ENCODE assay signal across 8 cellular contexts in the genomic region with DNA sequence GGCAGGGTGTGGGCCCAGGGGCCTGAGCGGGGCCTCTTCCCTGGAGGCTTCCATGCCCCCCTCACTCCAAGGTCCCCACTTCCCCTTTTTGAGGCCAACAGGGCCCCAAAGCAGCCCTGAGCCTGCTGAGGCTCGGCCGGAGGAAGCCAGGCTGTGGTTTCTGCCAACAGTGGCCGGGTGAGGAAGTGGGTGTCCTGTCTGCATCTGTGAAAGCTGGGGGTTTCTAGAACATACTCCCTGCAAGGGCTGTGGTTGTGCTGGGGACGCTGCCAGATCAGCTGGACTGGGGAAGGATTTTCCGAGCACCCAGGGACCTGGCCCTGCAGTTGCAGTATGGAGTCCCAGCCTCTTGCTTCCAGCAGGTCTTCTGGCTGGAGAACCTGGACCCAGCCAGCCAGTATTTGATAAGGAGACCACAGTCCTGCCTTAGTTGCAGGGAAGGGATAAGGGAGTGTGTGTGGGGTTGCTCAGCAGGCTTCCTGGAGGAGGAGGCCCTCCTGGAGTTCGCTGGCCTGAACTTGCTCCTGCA. TPM values are rescaled to one million over a fixed set of nuclear protein-coding genes. Genes with fewer than 3 reads are reported as not detected.
DNase-seq lines count a peak whose midpoint lies in the region; ATAC-seq and TF ChIP-seq lines count a peak whose summit lies in the region.

No MANE protein-coding gene starts in this region.

- no peak overlapping the region for H3K4me2 ChIP-seq in mesendoderm (ENCODE audit: low read length)

- H4K8ac ChIP-seq in mesendoderm (ENCODE audit: low read depth, low read length) = no peak overlapping the region

- TF ChIP-seq CTCF in ascending aorta (IDR thresholded peaks at IDR 0.05) = no peak

- no peaks in the 10 kb centered on the region for H3K79me1 ChIP-seq in mesendoderm (ENCODE audit: low read length)

- intact Hi-C loops in ascending aorta (cut with DNase I) = no loop called here

- H3K27ac ChIP-seq in ascending aorta (peak overlapping the region in 1 of 2 donors; percentile 37), mesendoderm (ENCODE audit: low read depth, low read length) (no peak overlapping the region)

- no peaks in the 10 kb centered on the region for H3K79me2 ChIP-seq in mesendoderm (ENCODE audit: control insufficient read depth, insufficient read depth, low read length)

- H3K4me1 ChIP-seq in ascending aorta (peaks cover 0 to 4% of the 10 kb centered on the region in 2 donors), mesendoderm (ENCODE audit: control insufficient read depth, low read depth, low read length) (no peaks in the 10 kb centered on the region)

- H3K56ac ChIP-seq in mesendoderm (ENCODE audit: low read length) = no peak overlapping the region

- H3K27me3 ChIP-seq in ascending aorta (no peaks in the 10 kb centered on the region), mesendoderm (ENCODE audit: insufficient read depth, low read length, poor library complexity) (no peaks in the 10 kb centered on the region)

- ATAC-seq in GM18858 (IDR thresholded peaks at IDR 0.05; ENCODE audit: unreplicated experiment) (peak; percentile 90), HG02943 (IDR thresholded peaks at IDR 0.05; ENCODE audit: low read depth, unreplicated experiment) (peak; percentile 87), SK-N-SH treated with all-trans-retinoic acid at 6 μM for 48 hours (no peak)

- H3K4ac ChIP-seq in mesendoderm (ENCODE audit: low read depth, low read length) = no peak overlapping the region

- no peak overlapping the region for H2BK15ac ChIP-seq in mesendoderm (replicated peaks; ENCODE audit: low read depth)

- H4K5ac ChIP-seq in mesendoderm (ENCODE audit: low read length) = no peak overlapping the region

- WGBS in mesendoderm (ENCODE audit: extremely low coverage, insufficient coverage, low lambda C conversion rate) = no CpG with 5 or more reads among the region's 7 CpGs

- H3K23ac ChIP-seq in mesendoderm (ENCODE audit: low read length) = peak overlapping the region; percentile 45

- no peak overlapping the region for H2AK5ac ChIP-seq in mesendoderm (ENCODE audit: low read length)

- H3K36me3 ChIP-seq in ascending aorta (no peaks in the 10 kb centered on the region), mesendoderm (ENCODE audit: control insufficient read depth, insufficient read depth, low read length) (no peaks in the 10 kb centered on the region)

- no peak overlapping the region for H3K18ac ChIP-seq in mesendoderm (ENCODE audit: low read length)

- H3K9me3 ChIP-seq in ascending aorta = no peaks in the 10 kb centered on the region

- no peak overlapping the region for H2BK120ac ChIP-seq in mesendoderm (ENCODE audit: low read depth, low read length)

- DNase-seq in SKM-1 (lab: John Stamatoyannopoulos, UW; ENCODE audit: unreplicated experiment) (peak; percentile 99), ascending aorta (ENCODE audit: low spot score in 2 of 2) (peak; percentile 61 to 84), mesendoderm (no peak), ureter (ENCODE audit: low spot score) (peak; percentile 73), DMS153 (lab: John Stamatoyannopoulos, UW) (no peak)

- H2BK5ac ChIP-seq in mesendoderm (ENCODE audit: low read length) = no peak overlapping the region

- no peak overlapping the region for H3K4me3 ChIP-seq in ascending aorta
- no peak overlapping the region for H3K4me3 ChIP-seq in mesendoderm (ENCODE audit: low read length)

- no peak overlapping the region for H3K9ac ChIP-seq in mesendoderm (ENCODE audit: low read length)

TF ChIP-seq in SK-N-SH treated with all-trans-retinoic acid at 6 μM for 48 hours, 23 proteins besides CTCF, POLR2A, EP300 and RAD21:
- TF ChIP-seq, protein P1, sequence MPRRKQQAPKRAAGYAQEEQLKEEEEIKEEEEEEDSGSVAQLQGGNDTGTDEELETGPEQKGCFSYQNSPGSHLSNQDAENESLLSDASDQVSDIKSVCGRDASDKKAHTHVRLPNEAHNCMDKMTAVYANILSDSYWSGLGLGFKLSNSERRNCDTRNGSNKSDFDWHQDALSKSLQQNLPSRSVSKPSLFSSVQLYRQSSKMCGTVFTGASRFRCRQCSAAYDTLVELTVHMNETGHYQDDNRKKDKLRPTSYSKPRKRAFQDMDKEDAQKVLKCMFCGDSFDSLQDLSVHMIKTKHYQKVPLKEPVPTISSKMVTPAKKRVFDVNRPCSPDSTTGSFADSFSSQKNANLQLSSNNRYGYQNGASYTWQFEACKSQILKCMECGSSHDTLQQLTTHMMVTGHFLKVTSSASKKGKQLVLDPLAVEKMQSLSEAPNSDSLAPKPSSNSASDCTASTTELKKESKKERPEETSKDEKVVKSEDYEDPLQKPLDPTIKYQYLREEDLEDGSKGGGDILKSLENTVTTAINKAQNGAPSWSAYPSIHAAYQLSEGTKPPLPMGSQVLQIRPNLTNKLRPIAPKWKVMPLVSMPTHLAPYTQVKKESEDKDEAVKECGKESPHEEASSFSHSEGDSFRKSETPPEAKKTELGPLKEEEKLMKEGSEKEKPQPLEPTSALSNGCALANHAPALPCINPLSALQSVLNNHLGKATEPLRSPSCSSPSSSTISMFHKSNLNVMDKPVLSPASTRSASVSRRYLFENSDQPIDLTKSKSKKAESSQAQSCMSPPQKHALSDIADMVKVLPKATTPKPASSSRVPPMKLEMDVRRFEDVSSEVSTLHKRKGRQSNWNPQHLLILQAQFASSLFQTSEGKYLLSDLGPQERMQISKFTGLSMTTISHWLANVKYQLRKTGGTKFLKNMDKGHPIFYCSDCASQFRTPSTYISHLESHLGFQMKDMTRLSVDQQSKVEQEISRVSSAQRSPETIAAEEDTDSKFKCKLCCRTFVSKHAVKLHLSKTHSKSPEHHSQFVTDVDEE (CRISPR knock-in tag; IDR thresholded peaks at IDR 0.05) = no peak
- TF ChIP-seq, protein P2, sequence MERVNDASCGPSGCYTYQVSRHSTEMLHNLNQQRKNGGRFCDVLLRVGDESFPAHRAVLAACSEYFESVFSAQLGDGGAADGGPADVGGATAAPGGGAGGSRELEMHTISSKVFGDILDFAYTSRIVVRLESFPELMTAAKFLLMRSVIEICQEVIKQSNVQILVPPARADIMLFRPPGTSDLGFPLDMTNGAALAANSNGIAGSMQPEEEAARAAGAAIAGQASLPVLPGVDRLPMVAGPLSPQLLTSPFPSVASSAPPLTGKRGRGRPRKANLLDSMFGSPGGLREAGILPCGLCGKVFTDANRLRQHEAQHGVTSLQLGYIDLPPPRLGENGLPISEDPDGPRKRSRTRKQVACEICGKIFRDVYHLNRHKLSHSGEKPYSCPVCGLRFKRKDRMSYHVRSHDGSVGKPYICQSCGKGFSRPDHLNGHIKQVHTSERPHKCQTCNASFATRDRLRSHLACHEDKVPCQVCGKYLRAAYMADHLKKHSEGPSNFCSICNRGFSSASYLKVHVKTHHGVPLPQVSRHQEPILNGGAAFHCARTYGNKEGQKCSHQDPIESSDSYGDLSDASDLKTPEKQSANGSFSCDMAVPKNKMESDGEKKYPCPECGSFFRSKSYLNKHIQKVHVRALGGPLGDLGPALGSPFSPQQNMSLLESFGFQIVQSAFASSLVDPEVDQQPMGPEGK (CRISPR knock-in tag; IDR thresholded peaks at IDR 0.05; ENCODE audit: borderline replicate concordance) = no peak
- no peak for TF ChIP-seq GLIS3 (CRISPR knock-in tag; IDR thresholded peaks at IDR 0.05)
- no peak for TF ChIP-seq ZNF8 (CRISPR knock-in tag; IDR thresholded peaks at IDR 0.05)

RNA-seq across cellular contexts. Expression of a gene that starts 15.7 kb away (rescaled TPM):
- total RNA-seq in ascending aorta (8.2 TPM), ureter (18.6 TPM)
- 0.58 TPM for polyA plus RNA-seq in mesendoderm (2013, experiment 1 of 2)
- polyA plus RNA-seq in mesendoderm (2013, experiment 2 of 2) = 0.84 TPM

Comparison
In these comparisons a context has a peak if more than half of its experiments do, and no peak if none do; other contexts are left out.
1. DNase-seq: peak in SKM-1 (single experiment), ascending aorta (2 of 2) and ureter (single experiment); none in mesendoderm (single experiment) and DMS153 (single experiment).